In genomic region chr3:133987933-133988484, GRCh38 we compare ENCODE assay signal across 17 cellular contexts. TPM values are rescaled to one million over a fixed set of nuclear protein-coding genes. Genes with fewer than 3 reads are reported as not detected.
DNase-seq lines count a peak whose midpoint lies in the region; ATAC-seq and TF ChIP-seq lines count a peak whose summit lies in the region.
"Had no signal": no experiment of that assay in that cellular context is flagged by ENCODE, and none has a peak within 500 bp of the region (broad histone marks: within the 10 kb centered on the region; RNA-seq: fewer than 3 reads in every experiment).

No MANE protein-coding gene starts in this region.

- H3K36me3 ChIP-seq in HUES64 (ENCODE audit: insufficient read depth, low read length) (no peaks in the 10 kb centered on the region), mesodermal cell (ENCODE audit: control insufficient read depth, insufficient read depth, low read length) (no peaks in the 10 kb centered on the region), gastrocnemius medialis (no peaks in the 10 kb centered on the region)
- H3K36me3 ChIP-seq: ovary had no signal

- H3K27ac ChIP-seq in HUES64 (ENCODE audit: low read depth, low read length) (peak overlapping the region; percentile 25; the same call in 1 of the 2 replicates), mesodermal cell (ENCODE audit: low read depth, low read length, severe bottlenecking) (peak overlapping the region; percentile 26), gastrocnemius medialis (peak overlapping the region in 1 of 4 donors; percentile 53)
- H3K27ac ChIP-seq: ovary had no signal

- DNase-seq in gastrocnemius medialis (no peak), midbrain (lab: John Stamatoyannopoulos, UW) (no peak)
- no peak for DNase-seq in activated naive CD4-positive, alpha-beta T cell treated with anti-CD3 and anti-CD28 coated beads, Interleukin-2, amount 50 U/mL, for 72 hours (ENCODE audit: low spot score in 2 of 2)
- DNase-seq: activated gamma-delta T cell; hippocampal formation; NCI-H1092 treated with DMSO at 0.1 percent for 48 hours; NCI-H2107; ovary; stimulated activated CD4-positive, alpha-beta T cell treated with anti-CD3 and anti-CD28 coated beads, Interleukin-4, amount 100 ng/mL, for 24 hours had no signal

- no peak for TF ChIP-seq POLR2A in gastrocnemius medialis (IDR thresholded peaks at IDR 0.05)

- peak; percentile 60 for ATAC-seq in GM18511 (IDR thresholded peaks at IDR 0.05; ENCODE audit: unreplicated experiment)
- peak; percentile 61 for ATAC-seq in GM21737 (IDR thresholded peaks at IDR 0.05; ENCODE audit: unreplicated experiment)
- ATAC-seq in gastrocnemius medialis: no peak
- no peak for ATAC-seq in activated naive CD4-positive, alpha-beta T cell treated with anti-CD3 and anti-CD28 coated beads, Interleukin-2, amount 50 U/mL, for 72 hours
- no peak for ATAC-seq in activated CD4-positive, CD25-positive, alpha-beta regulatory T cell treated with anti-CD3 and anti-CD28 coated beads, Interleukin-2, amount 50 U/mL, for 24 hours
- ATAC-seq: K562, Panc1 had no signal

- intact Hi-C loops in gastrocnemius medialis (cut with DNase I; ENCODE audit: low total_unique reads): no loop called here

- in situ Hi-C loops in gastrocnemius medialis (cut with MboI; ENCODE audit: low sequenced_read_pairs in 4 of 4): no loop called here

- WGBS in HUES64: 88% methylated on average over 2 of the region's 2 CpGs
- WGBS in mesodermal cell (ENCODE audit: insufficient coverage in 2 of 2), 2 experiments: 93% methylated on average over 2 of the region's 2 CpGs; no CpG with 5 or more reads in 1 of the 2 experiments

- H3K9ac ChIP-seq in HUES64 (ENCODE audit: low read depth, low read length): no peak overlapping the region

- H3K27ac Mint-ChIP-seq in activated naive CD4-positive, alpha-beta T cell treated with anti-CD3 and anti-CD28 coated beads, Interleukin-2, amount 50 U/mL, for 72 hours: no peak overlapping the region

- H3K9me3 Mint-ChIP-seq in activated naive CD4-positive, alpha-beta T cell treated with anti-CD3 and anti-CD28 coated beads, Interleukin-2, amount 50 U/mL, for 72 hours: no peaks in the 10 kb centered on the region
- H3K9me3 Mint-ChIP-seq: central memory CD8-positive, alpha-beta T cell had no signal

- H3K27me3 ChIP-seq in HUES64 (ENCODE audit: insufficient read depth, low read length) (no peaks in the 10 kb centered on the region), gastrocnemius medialis (no peaks in the 10 kb centered on the region)
- H3K27me3 ChIP-seq: ovary had no signal

- no peak for TF ChIP-seq CTCF in gastrocnemius medialis (IDR thresholded peaks at IDR 0.05 in 4 of 5, conservative IDR thresholded peaks at IDR 0.05 in 1 of 5)

- H3K4me1 ChIP-seq in HUES64 (ENCODE audit: insufficient read depth, low read length): peaks cover 40% of the 10 kb centered on the region
- H3K4me1 ChIP-seq in mesodermal cell (ENCODE audit: control insufficient read depth, insufficient read depth, low read length, poor library complexity, severe bottlenecking): peaks cover 9% of the 10 kb centered on the region
- H3K4me1 ChIP-seq in gastrocnemius medialis: peaks cover 0 to 10% of the 10 kb centered on the region in 2 donors

- no peaks in the 10 kb centered on the region for H3K36me3 Mint-ChIP-seq in activated naive CD4-positive, alpha-beta T cell treated with anti-CD3 and anti-CD28 coated beads, Interleukin-2, amount 50 U/mL, for 72 hours

- H3K9me3 ChIP-seq in HUES64 (ENCODE audit: insufficient read depth, low read depth, low read length) (no peaks in the 10 kb centered on the region), mesodermal cell (ENCODE audit: control insufficient read depth, low read length) (no peaks in the 10 kb centered on the region), gastrocnemius medialis (no peaks in the 10 kb centered on the region)
- H3K9me3 ChIP-seq: ovary had no signal

- no peak overlapping the region for H3K4me3 ChIP-seq in HUES64 (ENCODE audit: low read length)
- no peak overlapping the region for H3K4me3 ChIP-seq in mesodermal cell (ENCODE audit: extremely low read depth, insufficient read depth, low read length, poor library complexity, severe bottlenecking)
- no peak overlapping the region for H3K4me3 ChIP-seq in gastrocnemius medialis
- H3K4me3 ChIP-seq: K562, ovary had no signal

RNA-seq across cellular contexts. Expression of gene SLCO2A1, which starts 41.7 kb away (rescaled TPM):
- polyA plus RNA-seq in HUES64 (2013, experiment 1 of 2): 3.3 TPM
- 2.2 TPM for polyA plus RNA-seq in HUES64 (2013, experiment 2 of 2)
- 2.0 TPM for polyA plus RNA-seq in mesodermal cell (2013, experiment 1 of 2)
- 2.5 TPM for polyA plus RNA-seq in mesodermal cell (2013, experiment 2 of 2)
- 1 to 10 TPM in 3 of 4 donors, under 1 TPM in 1; 0.07 to 2.4 (median 1.3) TPM for total RNA-seq in gastrocnemius medialis
- total RNA-seq in activated naive CD4-positive, alpha-beta T cell treated with anti-CD3 and anti-CD28 coated beads, Interleukin-2, amount 50 U/mL, for 72 hours: not detected

Comparison
In these comparisons a context has a peak if more than half of its experiments do, and no peak if none do; other contexts are left out.
1. ATAC-seq: peak in GM18511 (single experiment) and GM21737 (single experiment); none in gastrocnemius medialis (0 of 2), activated naive CD4-positive, alpha-beta T cell treated with anti-CD3 and anti-CD28 coated beads, Interleukin-2, amount 50 U/mL, for 72 hours (0 of 2) and activated CD4-positive, CD25-positive, alpha-beta regulatory T cell treated with anti-CD3 and anti-CD28 coated beads, Interleukin-2, amount 50 U/mL, for 24 hours (0 of 2).